Comparison of ENCODE assay signal across 19 cellular contexts in the genomic region with DNA sequence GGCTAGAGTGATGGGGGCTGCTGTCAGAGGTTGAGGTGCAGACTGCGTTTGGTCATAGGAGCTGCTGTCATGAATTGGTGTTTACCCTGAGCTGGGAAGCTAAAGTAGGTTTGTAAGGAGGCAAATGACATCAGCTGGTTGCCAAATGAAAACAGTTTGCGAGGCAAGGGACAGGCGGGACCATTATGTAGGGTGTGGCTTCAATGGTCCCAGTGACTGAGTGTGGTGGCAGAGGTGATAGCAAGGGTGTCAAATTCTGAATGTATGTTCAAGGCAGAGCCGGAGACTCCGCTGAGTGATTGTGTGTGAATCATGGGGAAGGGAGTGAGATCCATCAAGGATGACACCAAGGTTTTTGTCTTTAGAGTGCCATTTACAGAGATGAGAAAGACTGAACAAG.
A peak's percentile ranks its signal among the peaks of the same experiment; 100 is the strongest.
DNase-seq lines count a peak whose midpoint lies in the region; TF ChIP-seq lines count a peak whose summit lies in the region.
"Had no signal": no experiment of that assay in that cellular context is flagged by ENCODE, and none has a peak within 500 bp of the region (broad histone marks: within the 10 kb centered on the region; RNA-seq: fewer than 3 reads in every experiment).

No MANE protein-coding gene starts in this region.

- H3K36me3 ChIP-seq in HEK293 (ENCODE audit: control insufficient read depth in 2 of 2, insufficient read depth in 1 of 2, low read length in 2 of 2) (no peaks in the 10 kb centered on the region), brain microvascular endothelial cell (replicated peaks) (no peaks in the 10 kb centered on the region)

- H3K4me3 ChIP-seq in HEK293 (ENCODE audit: low read depth, low read length): no peak overlapping the region
- H3K4me3 ChIP-seq in brain microvascular endothelial cell (ENCODE audit: low read depth, low read length): no peak overlapping the region
- H3K4me3 ChIP-seq: A549, GM12878, GM23338 had no signal

- TF ChIP-seq CTCF in HEK293 (tag by site-specific recombination; IDR thresholded peaks at IDR 0.05): no peak
- no peak for TF ChIP-seq CTCF in brain microvascular endothelial cell (IDR thresholded peaks at IDR 0.05; ENCODE audit: low read depth, low read length, missing control alignments)

- DNase-seq in NCI-H748 treated with DMSO at 0.1 percent for 48 hours (lab: John Stamatoyannopoulos, UW) (peak; percentile 60), SW480 (ENCODE audit: low spot score) (peak; percentile 7), caudate nucleus (lab: John Stamatoyannopoulos, UW) (peak in 2 of 61 donors; percentile 15 to 34), brain microvascular endothelial cell (no peak)
- DNase-seq in activated CD8-positive, alpha-beta memory T cell treated with anti-CD3 and anti-CD28 coated beads for 24 hours: no peak
- no peak for DNase-seq in stimulated activated CD4-positive, alpha-beta T cell treated with anti-CD3 and anti-CD28 coated beads, Interleukin-4, amount 100 ng/mL, for 24 hours
- DNase-seq: 8988T; C1 segment of cervical spinal cord; Caco-2; CD4-positive, alpha-beta memory T cell; DMS153; EL; GDM1; H9; HFFc6 had no signal

- CTCF ChIA-PET in HEK293 (lab: Yijun Ruan, JAX): no interaction called here

- H3K27ac ChIP-seq in HEK293 (ENCODE audit: extremely low read depth, low read depth, low read length): no peak overlapping the region
- peak overlapping the region; percentile 75 for H3K27ac ChIP-seq in caudate nucleus (ENCODE audit: low read depth, low read length)
- H3K27ac ChIP-seq in brain microvascular endothelial cell: no peak overlapping the region
- H3K27ac ChIP-seq: A549 had no signal

- in situ Hi-C loops in brain microvascular endothelial cell (cut with HindIII; ENCODE audit: low pct_ligation_motif_present, low sequenced_read_pairs): no loop called here

- H3K27me3 ChIP-seq in brain microvascular endothelial cell (replicated peaks): no peaks in the 10 kb centered on the region

- H3K4me1 ChIP-seq in HEK293 (ENCODE audit: control insufficient read depth, insufficient read depth, low read length): peaks cover 3% of the 10 kb centered on the region; the same call in 1 of the 2 replicates
- H3K4me1 ChIP-seq: A549, Caco-2 had no signal

- POLR2A ChIA-PET in HEK293 (lab: Yijun Ruan, JAX): no interaction called here

- H3K9me3 ChIP-seq in HEK293 (ENCODE audit: control insufficient read depth, insufficient read depth, low read depth, low read length): no peaks in the 10 kb centered on the region
- H3K9me3 ChIP-seq: Caco-2 had no signal

TF ChIP-seq in HEK293, 187 proteins besides CTCF, POLR2A, EP300 and RAD21:
- TF ChIP-seq KLF1 (tag by site-specific recombination; IDR thresholded peaks at IDR 0.05): peak; percentile 87
- TF ChIP-seq ZNF629 (tag by site-specific recombination; IDR thresholded peaks at IDR 0.05): 0 out of 2 replicates have a peak, but pooled peaks have one; percentile 22
- TF ChIP-seq OVOL3 (tag by site-specific recombination; IDR thresholded peaks at IDR 0.05): no peak
- TF ChIP-seq, protein P1, sequence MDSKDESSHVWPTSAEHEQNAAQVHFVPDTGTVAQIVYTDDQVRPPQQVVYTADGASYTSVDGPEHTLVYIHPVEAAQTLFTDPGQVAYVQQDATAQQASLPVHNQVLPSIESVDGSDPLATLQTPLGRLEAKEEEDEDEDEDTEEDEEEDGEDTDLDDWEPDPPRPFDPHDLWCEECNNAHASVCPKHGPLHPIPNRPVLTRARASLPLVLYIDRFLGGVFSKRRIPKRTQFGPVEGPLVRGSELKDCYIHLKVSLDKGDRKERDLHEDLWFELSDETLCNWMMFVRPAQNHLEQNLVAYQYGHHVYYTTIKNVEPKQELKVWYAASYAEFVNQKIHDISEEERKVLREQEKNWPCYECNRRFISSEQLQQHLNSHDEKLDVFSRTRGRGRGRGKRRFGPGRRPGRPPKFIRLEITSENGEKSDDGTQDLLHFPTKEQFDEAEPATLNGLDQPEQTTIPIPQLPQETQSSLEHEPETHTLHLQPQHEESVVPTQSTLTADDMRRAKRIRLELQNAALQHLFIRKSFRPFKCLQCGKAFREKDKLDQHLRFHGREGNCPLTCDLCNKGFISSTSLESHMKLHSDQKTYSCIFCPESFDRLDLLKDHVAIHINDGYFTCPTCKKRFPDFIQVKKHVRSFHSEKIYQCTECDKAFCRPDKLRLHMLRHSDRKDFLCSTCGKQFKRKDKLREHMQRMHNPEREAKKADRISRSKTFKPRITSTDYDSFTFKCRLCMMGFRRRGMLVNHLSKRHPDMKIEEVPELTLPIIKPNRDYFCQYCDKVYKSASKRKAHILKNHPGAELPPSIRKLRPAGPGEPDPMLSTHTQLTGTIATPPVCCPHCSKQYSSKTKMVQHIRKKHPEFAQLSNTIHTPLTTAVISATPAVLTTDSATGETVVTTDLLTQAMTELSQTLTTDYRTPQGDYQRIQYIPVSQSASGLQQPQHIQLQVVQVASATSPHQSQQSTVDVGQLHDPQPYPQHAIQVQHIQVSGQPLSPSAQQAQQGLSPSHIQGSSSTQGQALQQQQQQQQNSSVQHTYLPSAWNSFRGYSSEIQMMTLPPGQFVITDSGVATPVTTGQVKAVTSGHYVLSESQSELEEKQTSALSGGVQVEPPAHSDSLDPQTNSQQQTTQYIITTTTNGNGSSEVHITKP (tag by site-specific recombination; IDR thresholded peaks at IDR 0.05): peak; percentile 50
- TF ChIP-seq SP3 (tag by site-specific recombination; IDR thresholded peaks at IDR 0.05): no peak
- TF ChIP-seq, protein P2, sequence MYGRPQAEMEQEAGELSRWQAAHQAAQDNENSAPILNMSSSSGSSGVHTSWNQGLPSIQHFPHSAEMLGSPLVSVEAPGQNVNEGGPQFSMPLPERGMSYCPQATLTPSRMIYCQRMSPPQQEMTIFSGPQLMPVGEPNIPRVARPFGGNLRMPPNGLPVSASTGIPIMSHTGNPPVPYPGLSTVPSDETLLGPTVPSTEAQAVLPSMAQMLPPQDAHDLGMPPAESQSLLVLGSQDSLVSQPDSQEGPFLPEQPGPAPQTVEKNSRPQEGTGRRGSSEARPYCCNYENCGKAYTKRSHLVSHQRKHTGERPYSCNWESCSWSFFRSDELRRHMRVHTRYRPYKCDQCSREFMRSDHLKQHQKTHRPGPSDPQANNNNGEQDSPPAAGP (tag by site-specific recombination; IDR thresholded peaks at IDR 0.05): peak; percentile 75

Comparison
In these comparisons a context has a peak if more than half of its experiments do, and no peak if none do; other contexts are left out.
1. DNase-seq: peak in NCI-H748 treated with DMSO at 0.1 percent for 48 hours (single experiment) and SW480 (single experiment); none in activated CD8-positive, alpha-beta memory T cell treated with anti-CD3 and anti-CD28 coated beads for 24 hours (single experiment), brain microvascular endothelial cell (single experiment) and stimulated activated CD4-positive, alpha-beta T cell treated with anti-CD3 and anti-CD28 coated beads, Interleukin-4, amount 100 ng/mL, for 24 hours (single experiment).